ENCODE assay signal across 8 cellular contexts in genomic region chr11:2991477-2992233, GRCh38. TPM values are rescaled to one million over a fixed set of nuclear protein-coding genes. Genes with fewer than 3 reads are reported as not detected.
DNase-seq lines count a peak whose midpoint lies in the region; ATAC-seq and TF ChIP-seq lines count a peak whose summit lies in the region.

No MANE protein-coding gene starts in this region.

- H3K4me2 ChIP-seq in fibroblast of lung (ENCODE audit: extremely low read depth, insufficient read depth, low read length): peak overlapping the region; percentile 78

- no peaks in the 10 kb centered on the region for H3K9me3 ChIP-seq in ES-I3 (ENCODE audit: control insufficient read depth, insufficient read depth, low read length)
- no peaks in the 10 kb centered on the region for H3K9me3 ChIP-seq in fibroblast of lung (ENCODE audit: control insufficient read depth, insufficient read depth, low read depth, low read length)

- peak overlapping the region; percentile 78 to 92 (median 86) for H3K4me3 ChIP-seq in fibroblast of lung (replicated peaks in 1 of 4; ENCODE audit: control extremely low read depth in 1 of 4, insufficient read depth in 1 of 4, low read depth in 3 of 4, low read length in 4 of 4)

- H3K27ac ChIP-seq in fibroblast of lung (ENCODE audit: insufficient read depth, low read length): peak overlapping the region; percentile 75

- H3K36me3 ChIP-seq in ES-I3 (ENCODE audit: insufficient read depth, low read length) (no peaks in the 10 kb centered on the region), fibroblast of lung (ENCODE audit: control insufficient read depth, insufficient read depth, low read length) (no peaks in the 10 kb centered on the region)

- peaks cover 1% of the 10 kb centered on the region for H4K20me1 ChIP-seq in fibroblast of lung (ENCODE audit: control insufficient read depth, extremely low read depth, insufficient read depth, low read length)

- peak overlapping the region; percentile 79 for H3K27ac Mint-ChIP-seq in WTC11
- H3K27ac Mint-ChIP-seq in natural killer cell treated with Interleukin-12 subunit alpha and Interleukin-12 subunit beta and Interleukin-15 and Interleukin-18, amount 100 ng/mL, for 72 hours: peak overlapping the region; percentile 77 to 99

- TF ChIP-seq CTCF in WTC11 (IDR thresholded peaks at IDR 0.05): no peak
- no peak for TF ChIP-seq CTCF in fibroblast of lung (conservative IDR thresholded peaks at IDR 0.05 in 1 of 2, IDR thresholded peaks at IDR 0.05 in 1 of 2; ENCODE audit: low read depth in 1 of 2, low read length in 2 of 2)

- H3K79me2 ChIP-seq in fibroblast of lung (ENCODE audit: control insufficient read depth, insufficient read depth, low read length): peaks cover 51% of the 10 kb centered on the region

- H3K36me3 Mint-ChIP-seq in WTC11: peaks cover 12% of the 10 kb centered on the region
- H3K36me3 Mint-ChIP-seq in natural killer cell treated with Interleukin-12 subunit alpha and Interleukin-12 subunit beta and Interleukin-15 and Interleukin-18, amount 100 ng/mL, for 72 hours: peaks cover 8% of the 10 kb centered on the region

- H3K4me3 Mint-ChIP-seq in WTC11: peak overlapping the region; percentile 99
- H3K4me3 Mint-ChIP-seq in natural killer cell treated with Interleukin-12 subunit alpha and Interleukin-12 subunit beta and Interleukin-15 and Interleukin-18, amount 100 ng/mL, for 72 hours: peak overlapping the region; percentile 98

- no peaks in the 10 kb centered on the region for H3K9me3 Mint-ChIP-seq in WTC11
- H3K9me3 Mint-ChIP-seq in natural killer cell treated with Interleukin-12 subunit alpha and Interleukin-12 subunit beta and Interleukin-15 and Interleukin-18, amount 100 ng/mL, for 72 hours: no peaks in the 10 kb centered on the region

- peak overlapping the region; percentile 36 for H2AFZ ChIP-seq in fibroblast of lung (ENCODE audit: low read length)

- H3K27me3 ChIP-seq in fibroblast of lung (ENCODE audit: control insufficient read depth, insufficient read depth, low read length): no peaks in the 10 kb centered on the region

- peaks cover 32% of the 10 kb centered on the region for H3K4me1 Mint-ChIP-seq in WTC11
- peaks cover 38 to 43% of the 10 kb centered on the region in 2 donors for H3K4me1 Mint-ChIP-seq in natural killer cell treated with Interleukin-12 subunit alpha and Interleukin-12 subunit beta and Interleukin-15 and Interleukin-18, amount 100 ng/mL, for 72 hours (ENCODE audit: low read depth in 2 of 2)

- POLR2A ChIA-PET in WTC11 (lab: Charles Lee): interaction anchor here (0.6 to 1.0 kb wide), 4 partner anchors 8 to 100 kb away, joined by 3 to 5 read pairs (median 4); partner anchors contain the start of gene CARS1

- peak; percentile 42 for ATAC-seq in GM21381 (IDR thresholded peaks at IDR 0.05; ENCODE audit: unreplicated experiment)
- peak; percentile 34 for ATAC-seq in HG03571 (IDR thresholded peaks at IDR 0.05; ENCODE audit: unreplicated experiment)
- ATAC-seq in WTC11: peak; percentile 33
- peak; percentile 73 to 81 for ATAC-seq in natural killer cell treated with Interleukin-12 subunit alpha and Interleukin-12 subunit beta and Interleukin-15 and Interleukin-18, amount 100 ng/mL, for 72 hours

- peak; percentile 65 for DNase-seq in WTC11 (ENCODE audit: low spot score)
- peak; percentile 34 to 38 for DNase-seq in fibroblast of lung (ENCODE audit: low read depth in 2 of 2)
- no peak for DNase-seq in natural killer cell treated with Interleukin-12 subunit alpha and Interleukin-12 subunit beta and Interleukin-15 and Interleukin-18, amount 100 ng/mL, for 72 hours (ENCODE audit: low spot score)
- no peak for DNase-seq in activated gamma-delta T cell treated with Interleukin-2 at 50 U/mL for 16 hours
- DNase-seq in H4 (ENCODE audit: low spot score): no peak

- H3K4me1 ChIP-seq in ES-I3 (ENCODE audit: insufficient read depth, low read length): peaks cover 14% of the 10 kb centered on the region
- no peaks in the 10 kb centered on the region for H3K4me1 ChIP-seq in fibroblast of lung (ENCODE audit: control insufficient read depth, extremely low read depth, insufficient read depth, low read length)

- H3K27me3 Mint-ChIP-seq in WTC11 (ENCODE audit: low read depth): no peaks in the 10 kb centered on the region; the same call in 1 of the 2 replicates
- no peaks in the 10 kb centered on the region for H3K27me3 Mint-ChIP-seq in natural killer cell treated with Interleukin-12 subunit alpha and Interleukin-12 subunit beta and Interleukin-15 and Interleukin-18, amount 100 ng/mL, for 72 hours

- CTCF ChIA-PET in WTC11 (lab: Charles Lee): interaction anchor here (0.7 to 3.1 kb wide), 10 partner anchors 11 to 417 kb away, joined by 3 to 11 read pairs (median 5); no protein-coding TSS in a partner anchor

- H3K9ac ChIP-seq in ES-I3 (ENCODE audit: low read depth, low read length) (peak overlapping the region; percentile 79), fibroblast of lung (ENCODE audit: insufficient read depth, low read length) (peak overlapping the region; percentile 80)

TF ChIP-seq in WTC11, 78 proteins besides CTCF, POLR2A, EP300 and RAD21:
- TF ChIP-seq KAT7 (CRISPR knock-in tag; IDR thresholded peaks at IDR 0.05; ENCODE audit: borderline replicate concordance) (peak; percentile 50; the same call in 1 of the 2 replicates), NFATC4 (CRISPR knock-in tag; IDR thresholded peaks at IDR 0.05) (no peak), CREM (CRISPR knock-in tag; IDR thresholded peaks at IDR 0.05) (0 out of 2 replicates have a peak, but pooled peaks have one; percentile 64), ZNF423 (CRISPR knock-in tag; IDR thresholded peaks at IDR 0.05) (peak; percentile 65)

RNA-seq across cellular contexts. Expression of gene NAP1L4, which starts 0.5 kb away (rescaled TPM):
- total RNA-seq in WTC11 (2021) (160 to 189 TPM (median 181 TPM) in 3 replicates), fibroblast of lung (104 and 113 TPM in 2 replicates)
- polyA plus RNA-seq in fibroblast of lung: 79.5 and 95.9 TPM in 2 replicates
- polyA plus RNA-seq in fibroblast of lung (2012): 85.1 and 98.2 TPM in 2 replicates
- polyA minus RNA-seq in fibroblast of lung (ENCODE audit: low replicate concordance): 56.5 and 75.5 TPM in 2 replicates
- 100 to 1,000 TPM; 160 to 222 TPM for total RNA-seq in natural killer cell treated with Interleukin-12 subunit alpha and Interleukin-12 subunit beta and Interleukin-15 and Interleukin-18, amount 100 ng/mL, for 72 hours
- total RNA-seq in H4 (2014; rRNA removed; shearing (Covaris generic)): 104 and 128 TPM in 2 replicates

Comparison
In these comparisons a context has a peak if more than half of its experiments do, and no peak if none do; other contexts are left out.
1. DNase-seq: peak in WTC11 (single experiment) and fibroblast of lung (2 of 2); none in natural killer cell treated with Interleukin-12 subunit alpha and Interleukin-12 subunit beta and Interleukin-15 and Interleukin-18, amount 100 ng/mL, for 72 hours (single experiment), activated gamma-delta T cell treated with Interleukin-2 at 50 U/mL for 16 hours (single experiment) and H4 (single experiment).
2. Peak in every context shown above with its lines, with median percentiles within 50 percentile points of each other: ATAC-seq.